In the genomic region with DNA sequence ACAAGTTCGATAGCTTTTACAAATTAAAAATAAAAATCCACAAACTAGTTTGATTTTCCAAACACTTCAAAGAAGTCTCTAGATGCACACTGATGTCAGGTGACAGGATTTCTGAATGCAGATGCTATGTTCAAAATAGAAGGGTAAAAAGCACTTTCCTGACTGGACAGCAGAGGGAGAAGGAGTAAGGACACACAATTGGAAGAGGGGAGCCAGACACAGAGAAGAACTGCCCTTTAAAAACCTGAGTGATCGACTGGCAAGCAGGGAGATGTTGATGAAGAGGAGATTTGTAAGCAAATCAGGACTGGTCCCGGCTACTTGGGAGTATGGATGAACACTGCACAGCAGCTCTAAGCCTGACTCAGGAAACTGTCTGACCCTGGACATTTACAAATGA, we compare ENCODE assay signal across 11 cellular contexts.
A peak's percentile ranks its signal among the peaks of the same experiment; 100 is the strongest.
DNase-seq lines count a peak whose midpoint lies in the region; ATAC-seq, FAIRE-seq and TF ChIP-seq lines count a peak whose summit lies in the region.
"Had no signal": no experiment of that assay in that cellular context is flagged by ENCODE, and none has a peak within 500 bp of the region (broad histone marks: within the 10 kb centered on the region; RNA-seq: fewer than 3 reads in every experiment).

No MANE protein-coding gene starts in this region.

- H3K9ac ChIP-seq in K562 (ENCODE audit: insufficient read depth in 1 of 2, low read depth in 2 of 2, low read length in 2 of 2): no peak overlapping the region

- peaks cover 64% of the 10 kb centered on the region for H3K36me3 ChIP-seq in K562 (ENCODE audit: control insufficient read depth, insufficient read depth, low read length)

- DNase-seq in AG20443 (ENCODE audit: low spot score) (peak; percentile 29), HT1080 (ENCODE audit: low read depth) (peak; percentile 18), K562 (ENCODE audit: extremely low read depth in 1 of 4, low spot score in 3 of 4) (peak in 1 of 4 experiments; percentile 3), kidney tubule cell (ENCODE audit: low spot score) (peak; percentile 8), GM13976 (ENCODE audit: low spot score) (no peak), NCI-H69 (lab: John Stamatoyannopoulos, UW) (no peak), GM19238 (ENCODE audit: insufficient read length, low spot score) (no peak)
- DNase-seq: activated CD8-positive, alpha-beta T cell treated with anti-CD3 and anti-CD28 coated beads for 36 hours; NCI-H446 treated with DMSO at 0.1 percent for 48 hours had no signal

- in situ Hi-C loops in K562 (cut with MboI) (loop anchor here (10.0 kb wide), 1 partner anchor 891 kb away; no protein-coding TSS in a partner anchor), GM13976 (cut with MboI; ENCODE audit: low sequenced_read_pairs, unreplicated experiment) (no loop called here)

- no peak overlapping the region for H3K4me2 ChIP-seq in K562 (ENCODE audit: insufficient read depth, low read length)

- no peaks in the 10 kb centered on the region for H3K4me1 ChIP-seq in K562 (replicated peaks in 1 of 2; ENCODE audit: control insufficient read depth in 2 of 2, insufficient read depth in 2 of 2, low read length in 2 of 2)

- peak in 1 of 2 experiments; percentile 28; a peak in 1 of 4 replicates for TF ChIP-seq RAD21 in K562 (CRISPR knock-in tag; conservative IDR thresholded peaks at IDR 0.05 in 1 of 2, IDR thresholded peaks at IDR 0.05 in 1 of 2)

- TF ChIP-seq CTCF in K562 (IDR thresholded peaks at IDR 0.05 in 2 of 3, conservative IDR thresholded peaks at IDR 0.05 in 1 of 3; ENCODE audit: insufficient read depth in 2 of 3, low read depth in 1 of 3, low read length in 3 of 3): 0 out of 6 replicates have a peak, but pooled peaks of 2 of the 3 experiments have one; percentile 9 to 22
- TF ChIP-seq CTCF in GM13976 (IDR thresholded peaks at IDR 0.05; ENCODE audit: borderline replicate concordance, control extremely low read depth, extremely low read depth, insufficient read depth, missing control alignments): no peak

- no peak overlapping the region for H2AFZ ChIP-seq in K562 (ENCODE audit: low read depth, low read length)

- no peak for TF ChIP-seq EP300 in K562 (IDR thresholded peaks at IDR 0.05; ENCODE audit: low read length)

- CTCF ChIA-PET in K562 (lab: Yijun Ruan, JAX; ENCODE audit: low intra/inter-chr PET ratio): no interaction called here

- no peak for TF ChIP-seq POLR2A in K562 (conservative IDR thresholded peaks at IDR 0.05)

- no TSS peak for BruUV-seq in K562 (replicated peaks; lab: Mats Ljungman, UMichigan)

- no peaks in the 10 kb centered on the region for H3K27me3 ChIP-seq in K562 (ENCODE audit: control insufficient read depth in 2 of 2, insufficient read depth in 2 of 2, low read length in 2 of 2)

- no peak overlapping the region for H3K4me3 ChIP-seq in K562

- no peak for FAIRE-seq in K562 (lab: Jason Lieb, UNC)
- FAIRE-seq: colon had no signal

- ATAC-seq in K562: 0 out of 3 replicates have a peak, but pooled peaks have one; percentile 37
- ATAC-seq in HG02798 (IDR thresholded peaks at IDR 0.05; ENCODE audit: poor library complexity, unreplicated experiment): no peak
- ATAC-seq: activated CD8-positive, alpha-beta T cell treated with anti-CD3 and anti-CD28 coated beads for 36 hours had no signal

- H3K27ac ChIP-seq in K562 (ENCODE audit: extremely low read depth, low read depth, low read length): no peak overlapping the region

- no peaks in the 10 kb centered on the region for H4K20me1 ChIP-seq in K562 (replicated peaks; ENCODE audit: control insufficient read depth, insufficient read depth, low read length)

- no peaks in the 10 kb centered on the region for H3K9me1 ChIP-seq in K562 (ENCODE audit: control insufficient read depth, insufficient read depth, low read length)

- no peaks in the 10 kb centered on the region for H3K9me3 ChIP-seq in K562 (replicated peaks; ENCODE audit: control insufficient read depth, insufficient read depth, low read depth, low read length)

- POLR2A ChIA-PET in K562 (lab: Yijun Ruan, JAX): interaction anchor here (0.6 to 1.4 kb wide), 3 partner anchors 9 to 171 kb away, joined by 3 to 5 read pairs (median 3); no protein-coding TSS in a partner anchor

- H3K79me2 ChIP-seq in K562 (ENCODE audit: control insufficient read depth, insufficient read depth, low read length): no peaks in the 10 kb centered on the region

- WGBS in K562 (ENCODE audit: insufficient coverage, low coverage, missing lambda C conversion rate): 63% methylated on average over 1 of the region's 3 CpGs

- intact Hi-C loops in K562 (cut with micrococcal nuclease): no loop called here

TF ChIP-seq in K562, 482 proteins besides CTCF, POLR2A, EP300 and RAD21:
- TF ChIP-seq POU5F1 (IDR thresholded peaks at IDR 0.05; ENCODE audit: borderline replicate concordance, low read depth, low read length, partially characterized antibody): no peak
- no peak for TF ChIP-seq HNRNPL (IDR thresholded peaks at IDR 0.05; ENCODE audit: low read depth, low read length)

Comparison
In these comparisons a context has a peak if more than half of its experiments do, and no peak if none do; other contexts are left out.
1. DNase-seq: peak in AG20443 (single experiment), HT1080 (single experiment) and kidney tubule cell (single experiment); none in GM13976 (single experiment), NCI-H69 (single experiment) and GM19238 (single experiment).